In the genomic region with DNA sequence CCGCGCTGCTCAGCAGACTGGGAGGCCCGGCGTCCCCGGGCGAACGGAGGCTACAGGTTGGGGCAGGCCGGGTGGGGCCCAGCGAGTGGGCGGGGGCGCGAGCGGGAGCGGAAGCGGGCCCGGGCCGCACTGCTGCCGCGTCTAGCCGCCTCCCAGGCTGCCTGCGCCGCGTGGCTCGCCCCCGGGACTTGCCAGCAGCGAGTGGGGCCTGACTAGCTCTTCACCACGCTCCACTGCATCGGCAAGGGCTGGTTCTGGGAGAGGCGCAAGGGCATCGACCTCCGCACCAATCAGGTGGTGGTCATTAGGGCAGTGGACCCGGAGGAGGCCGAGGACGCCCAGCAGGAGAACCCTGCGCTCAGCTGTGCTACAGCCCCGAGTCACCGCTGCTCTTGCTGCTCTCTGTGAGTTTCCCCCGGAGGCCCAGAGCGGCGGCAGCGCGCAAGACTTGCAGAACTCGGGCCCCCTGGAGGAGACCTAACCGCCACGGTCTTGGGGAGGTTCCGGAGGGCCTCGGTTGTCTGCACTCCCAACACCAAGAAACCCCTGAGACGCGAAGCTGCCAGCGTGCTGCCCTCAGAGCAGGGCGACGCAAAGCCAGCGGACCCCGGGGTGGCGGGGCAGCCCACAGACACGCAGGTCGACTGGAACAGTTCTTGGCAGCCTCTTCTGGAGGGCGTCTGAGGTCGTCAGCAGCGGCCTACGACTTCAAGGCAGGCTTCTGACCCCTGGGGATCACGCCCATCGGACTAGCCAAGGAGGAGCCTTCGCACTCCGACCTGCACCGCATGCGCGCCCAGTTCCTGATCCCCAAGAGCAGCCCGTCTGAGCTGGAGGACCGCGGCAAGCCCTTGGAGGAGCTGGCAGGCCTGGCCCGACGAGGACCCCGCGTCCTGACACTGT, we compare ENCODE assay signal across 8 cellular contexts. TPM values are rescaled to one million over a fixed set of nuclear protein-coding genes. Genes with fewer than 3 reads are reported as not detected.
A peak's percentile ranks its signal among the peaks of the same experiment; 100 is the strongest.
DNase-seq lines count a peak whose midpoint lies in the region; ATAC-seq and TF ChIP-seq lines count a peak whose summit lies in the region.

No MANE protein-coding gene starts in this region.

- ATAC-seq in left lobe of liver (peak; percentile 51), GM19463 (IDR thresholded peaks at IDR 0.05; ENCODE audit: unreplicated experiment) (no peak)

- H3K36me3 ChIP-seq in adipocyte (ENCODE audit: control insufficient read depth, insufficient read depth, low read length, severe bottlenecking) = no peaks in the 10 kb centered on the region
- H3K36me3 ChIP-seq in sigmoid colon = no peaks in the 10 kb centered on the region

- H3K9ac ChIP-seq in adipocyte (ENCODE audit: low read length) = no peak overlapping the region

- intact Hi-C loops in sigmoid colon (cut with DNase I) = no loop called here

- peaks cover 15% of the 10 kb centered on the region for H3K4me1 ChIP-seq in adipocyte (ENCODE audit: control insufficient read depth, insufficient read depth, low read length)
- peaks cover 0 to 16% (median 11%) of the 10 kb centered on the region in 4 donors for H3K4me1 ChIP-seq in sigmoid colon

- 15% methylated on average over 75 of the region's 75 CpGs for WGBS in sigmoid colon, 2 donors

- no peak for TF ChIP-seq EP300 in sigmoid colon (IDR thresholded peaks at IDR 0.05)

- H3K9me3 ChIP-seq in adipocyte (ENCODE audit: control insufficient read depth, low read length) (peaks cover 10% of the 10 kb centered on the region), sigmoid colon (no peaks in the 10 kb centered on the region)

- DNase-seq in T follicular helper cell (ENCODE audit: low read depth) = peak; percentile 22
- DNase-seq in adipocyte (ENCODE audit: low read depth) = no peak
- no peak for DNase-seq in left lobe of liver (ENCODE audit: low spot score)
- peak; percentile 37 for DNase-seq in stimulated activated CD8-positive, alpha-beta memory T cell treated with anti-CD3 and anti-CD28 coated beads, Interleukin-15, amount 100 ng/mL, for 24 hours (ENCODE audit: low read depth)
- DNase-seq in inferior parietal cortex (ENCODE audit: extremely low spot score) = no peak
- no peak for DNase-seq in sigmoid colon
- no peak for DNase-seq in UCSD-AML1 (lab: John Stamatoyannopoulos, UW; ENCODE audit: unreplicated experiment)

- H3K27me3 ChIP-seq in adipocyte (replicated peaks; ENCODE audit: control insufficient read depth, insufficient read depth, low read length) (peaks cover 7% of the 10 kb centered on the region), sigmoid colon (peaks cover 0 to 31% (median 16%) of the 10 kb centered on the region in 3 donors)

- no peak for TF ChIP-seq POLR2A in sigmoid colon (IDR thresholded peaks at IDR 0.05)

- H3K4me3 ChIP-seq in adipocyte (ENCODE audit: low read length) = peak overlapping the region; percentile 66
- peak overlapping the region in 2 of 4 donors; percentile 35 to 48 for H3K4me3 ChIP-seq in sigmoid colon

- peak overlapping the region in 1 of 4 donors; percentile 25 for H3K27ac ChIP-seq in sigmoid colon

- no peak for TF ChIP-seq CTCF in sigmoid colon (IDR thresholded peaks at IDR 0.05)

RNA-seq across cellular contexts. Expression of a gene that starts 27.2 kb away (rescaled TPM):
- total RNA-seq in left lobe of liver = 9.9 TPM
- 10 to 100 TPM; 20.0 to 31.0 (median 21.0) TPM for total RNA-seq in sigmoid colon
- polyA plus RNA-seq in sigmoid colon = 10 to 100 TPM; 31.4 to 43.1 (median 42.6) TPM

RNA-seq across cellular contexts. Expression of a gene that starts 36.5 kb away (rescaled TPM):
- total RNA-seq in left lobe of liver = 18.7 TPM
- 10 to 100 TPM; 15.3 to 38.1 (median 20.3) TPM for total RNA-seq in sigmoid colon
- polyA plus RNA-seq in sigmoid colon = 10 to 100 TPM; 16.2 to 18.8 (median 16.2) TPM

Comparison
In these comparisons a context has a peak if more than half of its experiments do, and no peak if none do; other contexts are left out.
1. DNase-seq: peak in T follicular helper cell (single experiment) and stimulated activated CD8-positive, alpha-beta memory T cell treated with anti-CD3 and anti-CD28 coated beads, Interleukin-15, amount 100 ng/mL, for 24 hours (single experiment); none in adipocyte (single experiment), left lobe of liver (single experiment), inferior parietal cortex (single experiment), sigmoid colon (single experiment) and UCSD-AML1 (single experiment).